ENCODE assay signal across 1 cellular context in the genomic region with DNA sequence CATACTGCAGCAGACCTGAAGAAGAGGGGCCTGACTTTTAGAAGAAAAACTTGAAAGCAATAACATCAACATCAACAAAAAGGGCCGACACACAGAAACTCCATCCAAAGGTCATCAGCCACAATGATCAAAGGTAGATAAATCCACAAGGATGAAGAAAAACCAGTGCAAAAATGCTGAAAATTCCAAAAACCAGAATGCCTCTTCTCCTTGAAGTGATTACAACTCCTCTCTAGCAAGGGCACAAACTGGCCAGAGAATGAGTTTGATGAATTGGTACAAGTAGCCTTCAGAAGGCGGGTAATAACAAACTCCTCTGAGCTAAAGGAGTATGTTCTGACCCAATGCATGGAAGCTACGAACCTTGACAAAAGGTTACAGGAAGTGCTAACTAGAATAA.
TF ChIP-seq lines count a peak whose summit lies in the region.

No MANE protein-coding gene starts in this region.

TF ChIP-seq in HepG2, 621 proteins besides CTCF, POLR2A, EP300 and RAD21 (continued from another document):
- no peak for TF ChIP-seq U2AF2 (IDR thresholded peaks at IDR 0.05; ENCODE audit: low read depth, low read length)
- no peak for TF ChIP-seq ZKSCAN5 (CRISPR knock-in tag; IDR thresholded peaks at IDR 0.05)
- TF ChIP-seq CCAR2 (optimal IDR thresholded peaks at IDR 0.05; ENCODE audit: low read depth, low read length) = no peak
- no peak for TF ChIP-seq ZSCAN30 (CRISPR knock-in tag; IDR thresholded peaks at IDR 0.05)
